Comparison of ENCODE assay signal across 23 cellular contexts in genomic region chr21:42562816-42563215, GRCh38. TPM values are rescaled to one million over a fixed set of nuclear protein-coding genes. Genes with fewer than 3 reads are reported as not detected.
A peak's percentile ranks its signal among the peaks of the same experiment; 100 is the strongest.
DNase-seq lines count a peak whose midpoint lies in the region; ATAC-seq and TF ChIP-seq lines count a peak whose summit lies in the region.
"Had no signal": no experiment of that assay in that cellular context is flagged by ENCODE, and none has a peak within 500 bp of the region (broad histone marks: within the 10 kb centered on the region; RNA-seq: fewer than 3 reads in every experiment).

No MANE protein-coding gene starts in this region.

- no peaks in the 10 kb centered on the region for H3K4me1 ChIP-seq in CD4-positive, CD25-positive, alpha-beta regulatory T cell (ENCODE audit: control insufficient read depth, insufficient read depth, low read length, poor library complexity, severe bottlenecking)
- H3K4me1 ChIP-seq in OCI-LY7 (ENCODE audit: insufficient read depth, low read length, poor library complexity, severe bottlenecking) (peaks cover 48% of the 10 kb centered on the region), left lung (peaks cover 0 to 8% of the 10 kb centered on the region in 2 donors), spleen (peaks cover 0 to 12% (median 0%) of the 10 kb centered on the region in 6 donors)
- H3K4me1 ChIP-seq: breast epithelium, gastrocnemius medialis had no signal

- H3K4me1 Mint-ChIP-seq in CD4-positive, CD25-positive, alpha-beta regulatory T cell = no peaks in the 10 kb centered on the region
- no peaks in the 10 kb centered on the region for H3K4me1 Mint-ChIP-seq in stimulated activated naive CD8-positive, alpha-beta T cell treated with anti-CD3 and anti-CD28 coated beads, Interleukin-15, amount 100 ng/mL, for 72 hours

- H3K9me2 ChIP-seq in OCI-LY7 (ENCODE audit: insufficient read depth, low read length) = no peaks in the 10 kb centered on the region

- peak overlapping the region; percentile 39; the same call in 1 of the 2 replicates for H2AFZ ChIP-seq in OCI-LY7 (ENCODE audit: low read length)

- 86 to 97% (median 93%) methylated on average over 8 of the region's 8 CpGs for WGBS in spleen, 5 donors

- no peak overlapping the region for H3K4me3 ChIP-seq in CD4-positive, CD25-positive, alpha-beta regulatory T cell (ENCODE audit: low read depth, low read length)
- H3K4me3 ChIP-seq in OCI-LY7 (ENCODE audit: low read depth, low read length, poor library complexity, severe bottlenecking) = peak overlapping the region; percentile 68
- H3K4me3 ChIP-seq in left lung = no peak overlapping the region
- H3K4me3 ChIP-seq in spleen = no peak overlapping the region
- H3K4me3 ChIP-seq: breast epithelium, gastrocnemius medialis, lung, skin epidermis had no signal

- no peaks in the 10 kb centered on the region for H3K9me3 ChIP-seq in CD4-positive, CD25-positive, alpha-beta regulatory T cell (ENCODE audit: control insufficient read depth in 2 of 2, low read length in 2 of 2)
- H3K9me3 ChIP-seq in OCI-LY7 (ENCODE audit: low read length) (no peaks in the 10 kb centered on the region), left lung (no peaks in the 10 kb centered on the region), spleen (no peaks in the 10 kb centered on the region)
- H3K9me3 ChIP-seq: breast epithelium, gastrocnemius medialis, neutrophil had no signal

- H3K4me2 ChIP-seq in OCI-LY7 (ENCODE audit: low read length) = peak overlapping the region; percentile 83

- H3K4me3 Mint-ChIP-seq in CD4-positive, CD25-positive, alpha-beta regulatory T cell = no peak overlapping the region
- no peak overlapping the region for H3K4me3 Mint-ChIP-seq in stimulated activated naive CD8-positive, alpha-beta T cell treated with anti-CD3 and anti-CD28 coated beads, Interleukin-15, amount 100 ng/mL, for 72 hours
- H3K4me3 Mint-ChIP-seq: T-helper 1 cell treated with Interleukin-12 subunit alpha and Interleukin-12 subunit beta and Interleukin-4 antibody, amounts not matched to agents 30 μg/mL and 1 μg/mL, for 36 hours had no signal

- TF ChIP-seq POLR2A in spleen (IDR thresholded peaks at IDR 0.05) = no peak

- H3K27me3 Mint-ChIP-seq in CD4-positive, CD25-positive, alpha-beta regulatory T cell = no peaks in the 10 kb centered on the region
- H3K27me3 Mint-ChIP-seq in stimulated activated naive CD8-positive, alpha-beta T cell treated with anti-CD3 and anti-CD28 coated beads, Interleukin-15, amount 100 ng/mL, for 72 hours = no peaks in the 10 kb centered on the region

- CTCF ChIA-PET in OCI-LY7 (lab: Charles Lee; ENCODE audit: unreplicated experiment) = no interaction called here

- no peaks in the 10 kb centered on the region for H4K20me1 ChIP-seq in OCI-LY7 (ENCODE audit: insufficient read depth, low read length)

- TF ChIP-seq CTCF in OCI-LY7 (conservative IDR thresholded peaks at IDR 0.05; ENCODE audit: low read length) (no peak), left lung (IDR thresholded peaks at IDR 0.05) (no peak), spleen (IDR thresholded peaks at IDR 0.05 in 8 of 11, conservative IDR thresholded peaks at IDR 0.05 in 3 of 11) (no peak)

- H3K27ac Mint-ChIP-seq in CD4-positive, CD25-positive, alpha-beta regulatory T cell = peak overlapping the region in 2 of 3 donors; percentile 74 to 88
- H3K27ac Mint-ChIP-seq in stimulated activated naive CD8-positive, alpha-beta T cell treated with anti-CD3 and anti-CD28 coated beads, Interleukin-15, amount 100 ng/mL, for 72 hours = no peak overlapping the region
- H3K27ac Mint-ChIP-seq: T-helper 1 cell treated with Interleukin-12 subunit alpha and Interleukin-12 subunit beta and Interleukin-4 antibody, amounts not matched to agents 30 μg/mL and 1 μg/mL, for 36 hours had no signal

- POLR2A ChIA-PET in OCI-LY7 (lab: Charles Lee) = interaction anchor here (0.5 to 3.0 kb wide), 5 partner anchors 27 to 1027 kb away, joined by 3 to 23 read pairs (median 7); no protein-coding TSS in a partner anchor

- no peak overlapping the region for H3K27ac ChIP-seq in CD4-positive, CD25-positive, alpha-beta regulatory T cell (ENCODE audit: insufficient read depth, low read length, poor library complexity, severe bottlenecking)
- H3K27ac ChIP-seq in OCI-LY7 (ENCODE audit: low read depth, low read length, poor library complexity, severe bottlenecking) (peak overlapping the region; percentile 96), left lung (no peak overlapping the region), spleen (no peak overlapping the region)
- H3K27ac ChIP-seq: breast epithelium, gastrocnemius medialis, neutrophil, RWPE1 had no signal

- intact Hi-C loops in OCI-LY7 (cut with micrococcal nuclease; ENCODE audit: unreplicated experiment) = loop anchor here (5.0 to 10.0 kb wide), 2 partner anchors 36 to 52 kb away; no protein-coding TSS in a partner anchor
- intact Hi-C loops in left lung (cut with DNase I) = no loop called here
- intact Hi-C loops in spleen (cut with DNase I; ENCODE audit: low total_unique reads) = no loop called here
- intact Hi-C loops in sciatic nerve (cut with DNase I) = no loop called here

- H3K36me3 ChIP-seq in CD4-positive, CD25-positive, alpha-beta regulatory T cell (ENCODE audit: control insufficient read depth, insufficient read depth, low read length) = peaks cover 10% of the 10 kb centered on the region
- peaks cover 44% of the 10 kb centered on the region; the same call in 1 of the 2 replicates for H3K36me3 ChIP-seq in OCI-LY7 (ENCODE audit: insufficient read depth, low read length)
- peaks cover 0 to 97% of the 10 kb centered on the region in 2 donors for H3K36me3 ChIP-seq in left lung
- peaks cover 0 to 100% (median 75%) of the 10 kb centered on the region in 6 donors for H3K36me3 ChIP-seq in spleen
- H3K36me3 ChIP-seq: breast epithelium had no signal

- peaks cover 14% of the 10 kb centered on the region; the same call in 1 of the 2 replicates for H3K79me2 ChIP-seq in OCI-LY7 (ENCODE audit: insufficient read depth, low read depth, low read length)

- H3K27me3 ChIP-seq in CD4-positive, CD25-positive, alpha-beta regulatory T cell (ENCODE audit: control insufficient read depth, insufficient read depth, low read length) = no peaks in the 10 kb centered on the region
- H3K27me3 ChIP-seq in left lung (no peaks in the 10 kb centered on the region), spleen (replicated peaks in 1 of 7) (no peaks in the 10 kb centered on the region)
- H3K27me3 ChIP-seq: breast epithelium, gastrocnemius medialis, neutrophil had no signal

- H3K36me3 Mint-ChIP-seq in CD4-positive, CD25-positive, alpha-beta regulatory T cell = peaks cover 44% of the 10 kb centered on the region

- no TSS peak for BruUV-seq in OCI-LY7 (replicated peaks; lab: Mats Ljungman, UMichigan)

- DNase-seq in CD4-positive, CD25-positive, alpha-beta regulatory T cell = no peak
- DNase-seq in OCI-LY7 (ENCODE audit: low spot score) (no peak), left lung (peak; percentile 24 to 48), spleen (peak; percentile 58), NCI-H1417 (lab: John Stamatoyannopoulos, UW) (no peak), sciatic nerve (ENCODE audit: low spot score) (no peak)
- DNase-seq in stimulated activated naive CD8-positive, alpha-beta T cell treated with anti-CD3 and anti-CD28 coated beads, Interleukin-15, amount 100 ng/mL, for 72 hours = no peak
- DNase-seq: activated gamma-delta T cell treated with Interleukin-2 at 50 U/mL for 16 hours; amygdala; cortex of kidney; gastrocnemius medialis; HCEC 1CT; Kasumi-1; NCI-H1048; NCI-H1930; NCI-H2227 treated with DMSO at 0.1 percent for 48 hours; stimulated activated CD4-positive, alpha-beta T cell treated with anti-CD3 and anti-CD28 coated beads, Interleukin-1b, Interleukin-23, amount 100 ng/mL, for 48 hours had no signal

- no peaks in the 10 kb centered on the region for H3K9me3 Mint-ChIP-seq in CD4-positive, CD25-positive, alpha-beta regulatory T cell
- no peaks in the 10 kb centered on the region for H3K9me3 Mint-ChIP-seq in stimulated activated naive CD8-positive, alpha-beta T cell treated with anti-CD3 and anti-CD28 coated beads, Interleukin-15, amount 100 ng/mL, for 72 hours
- H3K9me3 Mint-ChIP-seq: T-helper 1 cell treated with Interleukin-12 subunit alpha and Interleukin-12 subunit beta and Interleukin-4 antibody, amounts not matched to agents 30 μg/mL and 1 μg/mL, for 36 hours had no signal

- ATAC-seq in CD4-positive, CD25-positive, alpha-beta regulatory T cell (ENCODE audit: low read depth in 2 of 2) = no peak
- ATAC-seq in left lung = no peak
- ATAC-seq in stimulated activated naive CD8-positive, alpha-beta T cell treated with anti-CD3 and anti-CD28 coated beads, Interleukin-15, amount 100 ng/mL, for 72 hours = no peak
- ATAC-seq in sciatic nerve = no peak
- ATAC-seq: gastrocnemius medialis had no signal

RNA-seq across cellular contexts. Expression of gene SLC37A1, which starts 49.2 kb away (rescaled TPM):
- 18.8 TPM for total RNA-seq in CD4-positive, CD25-positive, alpha-beta regulatory T cell
- polyA plus RNA-seq in CD4-positive, CD25-positive, alpha-beta regulatory T cell = 1 to 10 TPM; 2.8 to 3.6 (median 3.4) TPM
- total RNA-seq in OCI-LY7 (2014; rRNA removed; shearing (Covaris generic)) = 20.5 and 27.6 TPM in 2 replicates
- total RNA-seq in OCI-LY7 (2022) (22.5 and 29.4 TPM in 2 replicates), left lung (10 to 100 TPM; 22.4 to 26.8 TPM), spleen (10 to 100 TPM; 20.9 to 31.4 (median 24.5) TPM), sciatic nerve (7.4 TPM)
- 10 to 100 TPM in 1 of 3 donors, 1 to 10 TPM in 2; 6.9 to 12.0 (median 9.5) TPM for polyA plus RNA-seq in spleen

Comparison
In these comparisons a context has a peak if more than half of its experiments do, and no peak if none do; other contexts are left out.
1. DNase-seq: peak in left lung (2 of 2) and spleen (single experiment); none in CD4-positive, CD25-positive, alpha-beta regulatory T cell (0 of 3), OCI-LY7 (single experiment), stimulated activated naive CD8-positive, alpha-beta T cell treated with anti-CD3 and anti-CD28 coated beads, Interleukin-15, amount 100 ng/mL, for 72 hours (0 of 2), NCI-H1417 (0 of 3) and sciatic nerve (single experiment).
2. H3K27ac Mint-ChIP-seq: peak in CD4-positive, CD25-positive, alpha-beta regulatory T cell (2 of 3); none in stimulated activated naive CD8-positive, alpha-beta T cell treated with anti-CD3 and anti-CD28 coated beads, Interleukin-15, amount 100 ng/mL, for 72 hours (0 of 2).